Comparison of ENCODE assay signal across 36 cellular contexts in the genomic region with DNA sequence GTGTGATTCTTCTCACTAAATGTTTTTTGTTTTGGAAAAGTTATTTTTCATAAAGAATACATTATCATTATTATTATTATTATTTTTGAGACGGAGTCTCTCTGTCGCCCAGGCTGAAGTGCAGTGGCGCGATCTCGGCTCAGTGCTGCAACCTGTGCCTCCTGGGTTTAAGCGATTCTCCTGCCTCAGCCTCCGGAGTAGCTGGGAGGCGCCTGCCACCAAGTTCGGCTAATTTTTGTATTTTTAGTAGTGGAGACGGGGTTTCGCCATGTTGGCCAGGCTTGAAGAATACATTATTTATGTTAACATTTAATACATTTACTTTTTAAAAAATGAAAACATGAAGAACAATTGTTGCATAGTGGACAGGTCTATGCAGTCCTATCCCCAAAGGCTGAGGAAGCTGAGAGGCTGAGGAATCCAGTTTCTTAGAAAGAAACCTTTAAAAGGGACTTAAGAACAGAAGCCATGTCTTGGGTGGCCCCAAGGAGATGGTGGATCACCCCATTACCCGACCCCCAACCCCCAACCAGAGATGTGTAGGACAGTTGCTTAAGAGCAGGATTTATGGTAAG. TPM values are rescaled to one million over a fixed set of nuclear protein-coding genes. Genes with fewer than 3 reads are reported as not detected.
DNase-seq lines count a peak whose midpoint lies in the region; ATAC-seq, FAIRE-seq and TF ChIP-seq lines count a peak whose summit lies in the region.
"Had no signal": no experiment of that assay in that cellular context is flagged by ENCODE, and none has a peak within 500 bp of the region (broad histone marks: within the 10 kb centered on the region; RNA-seq: fewer than 3 reads in every experiment).

No MANE protein-coding gene starts in this region.

- DNase-seq in HepG2 (ENCODE audit: low spot score) (no peak), right lobe of liver (no peak), OCI-LY7 (ENCODE audit: low spot score) (no peak), mesenchymal stem cell (no peak), Peyer's patch (no peak)
- DNase-seq: activated CD4-positive, alpha-beta T cell treated with anti-CD3 and anti-CD28 coated beads, Interleukin-2, amount 50 U/mL, for 48 hours; activated CD4-positive, CD25-positive, alpha-beta regulatory T cell; activated T-cell treated with anti-CD3 and anti-CD28 coated beads, Interleukin-2, amount 50 U/mL, for 48 hours; adrenal gland; AML-193; CD8-positive, alpha-beta T cell; cerebellar nuclear complex; dermis blood vessel endothelial cell; esophagus squamous epithelium; hippocampal formation; KG1; lower lobe of right lung; NCI-H1417 treated with DMSO at 0.1 percent for 48 hours; NCI-H2081 treated with DMSO at 0.1 percent for 48 hours; NCI-H226; NCI-H69; SK-N-SH; stimulated activated CD4-positive, alpha-beta T cell treated with anti-CD3 and anti-CD28 coated beads, Interleukin-12 subunit alpha, Interleukin-12 subunit beta, amount 100 ng/mL, for 4 hours; stimulated activated CD4-positive, alpha-beta T cell treated with anti-CD3 and anti-CD28 coated beads, Interleukin-4, amount 100 ng/mL, for 1 hour; transverse colon had no signal

- no peaks in the 10 kb centered on the region for H3K9me2 ChIP-seq in OCI-LY7 (ENCODE audit: insufficient read depth, low read length)
- H3K9me2 ChIP-seq: SK-N-SH had no signal

- H2BK5ac ChIP-seq in mesenchymal stem cell (ENCODE audit: low read depth, low read length, poor library complexity, severe bottlenecking): no peak overlapping the region

- no peak overlapping the region for H3K14ac ChIP-seq in mesenchymal stem cell (ENCODE audit: low read length in 2 of 2)

- H2BK12ac ChIP-seq in mesenchymal stem cell (ENCODE audit: low read length in 2 of 2): no peak overlapping the region

- 96% methylated on average over 12 of the region's 12 CpGs for WGBS in HepG2 (ENCODE audit: low lambda C conversion rate)
- WGBS in right lobe of liver (ENCODE audit: insufficient coverage, low coverage, low lambda C conversion rate, missing lambda C conversion rate): 92% methylated on average over 12 of the region's 12 CpGs
- 92% methylated on average over 6 of the region's 12 CpGs for WGBS in mesenchymal stem cell

- BruUV-seq in HepG2 (replicated peaks; lab: Mats Ljungman, UMichigan) (no TSS peak), OCI-LY7 (replicated peaks; lab: Mats Ljungman, UMichigan) (TSS peak; percentile 40)

- no peak overlapping the region for H3K23ac ChIP-seq in mesenchymal stem cell (ENCODE audit: low read length in 2 of 2)

- no peak overlapping the region for H3K9ac ChIP-seq in HepG2 (ENCODE audit: insufficient read depth, low read depth, low read length)
- peak overlapping the region; percentile 91 for H3K9ac ChIP-seq in mesenchymal stem cell (ENCODE audit: low read length)
- peak overlapping the region in 2 of 3 donors; percentile 34 to 89 for H3K9ac ChIP-seq in skeletal muscle tissue (ENCODE audit: low read depth in 1 of 3, low read length in 3 of 3)
- H3K9ac ChIP-seq: SK-N-SH had no signal

- ATAC-seq in HepG2 (no peak), right lobe of liver (no peak), GM18505 (IDR thresholded peaks at IDR 0.05; ENCODE audit: unreplicated experiment) (no peak), HG03159 (IDR thresholded peaks at IDR 0.05; ENCODE audit: unreplicated experiment) (no peak)
- ATAC-seq: CD8-positive, alpha-beta T cell; lower lobe of right lung; sciatic nerve had no signal

- TF ChIP-seq POLR2A in HepG2 (IDR thresholded peaks at IDR 0.05; ENCODE audit: insufficient read depth in 1 of 2, low read depth in 2 of 2, low read length in 2 of 2) (no peak), right lobe of liver (IDR thresholded peaks at IDR 0.05) (no peak), GM18505 (IDR thresholded peaks at IDR 0.05; ENCODE audit: borderline replicate concordance, extremely low read depth, insufficient read depth, insufficient read length) (no peak), Peyer's patch (IDR thresholded peaks at IDR 0.05) (no peak)

- TF ChIP-seq CTCF in HepG2 (CRISPR knock-in tag; IDR thresholded peaks at IDR 0.05) (no peak), right lobe of liver (IDR thresholded peaks at IDR 0.05) (no peak), OCI-LY7 (conservative IDR thresholded peaks at IDR 0.05; ENCODE audit: low read length) (no peak), Peyer's patch (IDR thresholded peaks at IDR 0.05) (no peak)

- intact Hi-C loops in HepG2 (cut with micrococcal nuclease; ENCODE audit: unreplicated experiment): loop anchor here (10.0 kb wide), 1 partner anchor 252 kb away; the partner anchor contains the start of gene FSD1L
- intact Hi-C loops in right lobe of liver (cut with DNase I): no loop called here
- intact Hi-C loops in OCI-LY7 (cut with micrococcal nuclease; ENCODE audit: unreplicated experiment): loop anchor here (5.0 to 10.0 kb wide), 2 partner anchors 139 to 952 kb away; partner anchors contain the start of genes FKTN and NIPSNAP3A

- no peak overlapping the region for H2BK15ac ChIP-seq in mesenchymal stem cell (ENCODE audit: low read depth, poor library complexity, severe bottlenecking)

- H4K20me1 ChIP-seq in HepG2 (ENCODE audit: insufficient read depth, low read length) (no peaks in the 10 kb centered on the region), OCI-LY7 (ENCODE audit: insufficient read depth, low read length) (peaks cover 18% of the 10 kb centered on the region; the same call in 1 of the 2 replicates)

- CTCF ChIA-PET in HepG2 (lab: Yijun Ruan, JAX; ENCODE audit: low intra/inter-chr PET ratio, low total read pairs) (no interaction called here), OCI-LY7 (lab: Charles Lee; ENCODE audit: unreplicated experiment) (no interaction called here)

- POLR2A ChIA-PET in HepG2 (lab: Yijun Ruan, JAX) (no interaction called here), OCI-LY7 (lab: Charles Lee) (interaction anchor here (0.7 to 1.0 kb wide), 2 partner anchors 22 to 62 kb away, joined by 3 read pairs; no protein-coding TSS in a partner anchor)

- peaks cover 36% of the 10 kb centered on the region for H3K79me2 ChIP-seq in HepG2 (ENCODE audit: insufficient read depth, low read length)
- peaks cover 27% of the 10 kb centered on the region for H3K79me2 ChIP-seq in OCI-LY7 (ENCODE audit: insufficient read depth, low read depth, low read length)

- in situ Hi-C loops in HepG2 (cut with HindIII; ENCODE audit: extremely low pct_ligation_motif_present, low pct_unique_long_range_greater_than_20kb): no loop called here

- no peaks in the 10 kb centered on the region for H3K9me3 ChIP-seq in HepG2 (ENCODE audit: low read length)
- no peaks in the 10 kb centered on the region for H3K9me3 ChIP-seq in right lobe of liver
- no peaks in the 10 kb centered on the region for H3K9me3 ChIP-seq in OCI-LY7 (ENCODE audit: low read length)
- H3K9me3 ChIP-seq in mesenchymal stem cell (ENCODE audit: control insufficient read depth, low read length): no peaks in the 10 kb centered on the region
- H3K9me3 ChIP-seq in skeletal muscle tissue (ENCODE audit: control insufficient read depth in 3 of 3, low read length in 3 of 3): no peaks in the 10 kb centered on the region
- no peaks in the 10 kb centered on the region for H3K9me3 ChIP-seq in Peyer's patch
- H3K9me3 ChIP-seq: adrenal gland, esophagus squamous epithelium, lower lobe of right lung, SK-N-SH, transverse colon had no signal

- no peak overlapping the region for H4K91ac ChIP-seq in mesenchymal stem cell (ENCODE audit: low read length)

- H3K18ac ChIP-seq in mesenchymal stem cell (ENCODE audit: low read depth in 1 of 2, low read length in 2 of 2): no peak overlapping the region

- no peak overlapping the region; a peak in 2 of 6 replicates for H3K4me3 ChIP-seq in HepG2 (replicated peaks in 1 of 3; ENCODE audit: insufficient read depth in 1 of 3, low read depth in 2 of 3, low read length in 3 of 3)
- no peak overlapping the region for H3K4me3 ChIP-seq in right lobe of liver
- no peak overlapping the region for H3K4me3 ChIP-seq in OCI-LY7 (ENCODE audit: low read depth, low read length, poor library complexity, severe bottlenecking)
- no peak overlapping the region for H3K4me3 ChIP-seq in mesenchymal stem cell (ENCODE audit: insufficient read depth in 1 of 2, low read depth in 1 of 2, low read length in 2 of 2)
- H3K4me3 ChIP-seq in skeletal muscle tissue (ENCODE audit: low read length in 3 of 3): peak overlapping the region; percentile 63 to 96 (median 84)
- no peak overlapping the region for H3K4me3 ChIP-seq in Peyer's patch

- H3K27ac ChIP-seq in HepG2 (ENCODE audit: extremely low read length, insufficient read depth, low read length) (no peak overlapping the region), right lobe of liver (no peak overlapping the region), OCI-LY7 (ENCODE audit: low read depth, low read length, poor library complexity, severe bottlenecking) (no peak overlapping the region), mesenchymal stem cell (ENCODE audit: low read length, poor library complexity, severe bottlenecking) (no peak overlapping the region), skeletal muscle tissue (ENCODE audit: low read depth, low read length) (peak overlapping the region; percentile 92), Peyer's patch (no peak overlapping the region)
- H3K27ac ChIP-seq: esophagus squamous epithelium, lower lobe of right lung had no signal

- H3K79me1 ChIP-seq in mesenchymal stem cell (replicated peaks; ENCODE audit: low read length, poor library complexity, severe bottlenecking): peaks cover 8% of the 10 kb centered on the region

- no peak overlapping the region for H4K8ac ChIP-seq in mesenchymal stem cell (ENCODE audit: low read length)

- no peak overlapping the region for H2AK5ac ChIP-seq in mesenchymal stem cell (ENCODE audit: low read length, severe bottlenecking)

- H3K36me3 ChIP-seq in HepG2 (replicated peaks in 1 of 2; ENCODE audit: control insufficient read depth in 1 of 2, insufficient read depth in 2 of 2, low read length in 2 of 2) (no peaks in the 10 kb centered on the region), right lobe of liver (no peaks in the 10 kb centered on the region), OCI-LY7 (ENCODE audit: insufficient read depth, low read length) (no peaks in the 10 kb centered on the region), mesenchymal stem cell (ENCODE audit: control insufficient read depth in 1 of 2, insufficient read depth in 2 of 2, low read depth in 1 of 2, low read length in 2 of 2) (no peaks in the 10 kb centered on the region), skeletal muscle tissue (ENCODE audit: control insufficient read depth in 3 of 3, insufficient read depth in 3 of 3, low read length in 3 of 3) (no peaks in the 10 kb centered on the region), Peyer's patch (no peaks in the 10 kb centered on the region)
- H3K36me3 ChIP-seq: adrenal gland, esophagus squamous epithelium, lower lobe of right lung, transverse colon had no signal

- H3K4me1 ChIP-seq in HepG2 (ENCODE audit: insufficient read depth, low read length) (peaks cover 39% of the 10 kb centered on the region), right lobe of liver (peaks cover 0 to 6% (median 3%) of the 10 kb centered on the region in 4 donors), OCI-LY7 (ENCODE audit: insufficient read depth, low read length, poor library complexity, severe bottlenecking) (peaks cover 24% of the 10 kb centered on the region), mesenchymal stem cell (ENCODE audit: control insufficient read depth, insufficient read depth, low read depth, low read length) (peaks cover 2% of the 10 kb centered on the region), skeletal muscle tissue (ENCODE audit: control insufficient read depth in 3 of 3, insufficient read depth in 3 of 3, low read length in 3 of 3) (peaks cover 8 to 27% (median 9%) of the 10 kb centered on the region in 3 donors), Peyer's patch (peaks cover 0 to 10% (median 5%) of the 10 kb centered on the region in 4 donors)

- no peak overlapping the region for H2AFZ ChIP-seq in HepG2 (ENCODE audit: low read length)
- no peak overlapping the region for H2AFZ ChIP-seq in OCI-LY7 (ENCODE audit: low read length)
- no peak overlapping the region for H2AFZ ChIP-seq in mesenchymal stem cell (ENCODE audit: low read depth, low read length)

- H3K27me3 ChIP-seq in HepG2 (ENCODE audit: control insufficient read depth in 1 of 2, insufficient read depth in 2 of 2, low read length in 2 of 2) (no peaks in the 10 kb centered on the region; a peak in 1 of 5 replicates), right lobe of liver (no peaks in the 10 kb centered on the region), mesenchymal stem cell (ENCODE audit: control insufficient read depth in 1 of 2, insufficient read depth in 1 of 2, low read length in 2 of 2) (peaks cover 10 to 20% of the 10 kb centered on the region in 2 experiments), skeletal muscle tissue (ENCODE audit: control insufficient read depth in 3 of 3, insufficient read depth in 3 of 3, low read length in 3 of 3) (peaks cover 0 to 8% (median 0%) of the 10 kb centered on the region in 3 donors), Peyer's patch (no peaks in the 10 kb centered on the region)
- H3K27me3 ChIP-seq: adrenal gland had no signal

- TF ChIP-seq EP300 in HepG2 (IDR thresholded peaks at IDR 0.05; ENCODE audit: low read depth in 2 of 2, low read length in 2 of 2): no peak
- TF ChIP-seq EP300 in HepG2 (CRISPR knock-in tag; IDR thresholded peaks at IDR 0.05; ENCODE audit: borderline replicate concordance): no peak

- H3K4ac ChIP-seq in mesenchymal stem cell (ENCODE audit: low read depth in 1 of 2, low read length in 2 of 2): no peak overlapping the region

- FAIRE-seq in HepG2 (lab: Jason Lieb, UNC): no peak
- FAIRE-seq: endometrium, frontal cortex, GM12892, TTC549 had no signal

- no peak overlapping the region for H2BK120ac ChIP-seq in mesenchymal stem cell (ENCODE audit: low read depth, low read length)

- H3K4me2 ChIP-seq in HepG2 (ENCODE audit: low read depth, low read length): peak overlapping the region; percentile 92; the same call in 1 of the 2 replicates
- no peak overlapping the region for H3K4me2 ChIP-seq in OCI-LY7 (ENCODE audit: low read length)
- no peak overlapping the region for H3K4me2 ChIP-seq in mesenchymal stem cell (ENCODE audit: low read length, poor library complexity, severe bottlenecking)

- no peak for TF ChIP-seq RAD21 in HepG2 (CRISPR knock-in tag; IDR thresholded peaks at IDR 0.05)

RNA-seq across cellular contexts. Expression of gene TMEM38B, which starts 2.0 kb away (rescaled TPM):
- 26.0 and 32.4 TPM in 2 replicates for total RNA-seq in HepG2 (2016; rRNA removed; fragmentation: Illumina TruSeq; extraction: Trizol)
- 13.2 and 15.1 TPM in 2 replicates for total RNA-seq in HepG2 (2016; cell fraction: cytosol; rRNA removed; fragmentation: Illumina TruSeq; extraction: Trizol; ENCODE audit: low read depth)
- 21.7 and 29.4 TPM in 2 replicates for total RNA-seq in HepG2 (2016; cell fraction: insoluble cytoplasmic fraction; rRNA removed; fragmentation: Illumina TruSeq; extraction: Trizol)
- total RNA-seq in HepG2 (2016; cell fraction: membrane; rRNA removed; fragmentation: Illumina TruSeq; extraction: Trizol): 16.9 and 17.8 TPM in 2 replicates
- total RNA-seq in HepG2 (2016; cell fraction: nucleus; rRNA removed; fragmentation: Illumina TruSeq; extraction: Trizol): 23.7 and 24.3 TPM in 2 replicates
- 12.4 and 13.4 TPM in 2 replicates for polyA plus RNA-seq in HepG2 (2011; rRNA removed)
- polyA plus RNA-seq in HepG2 (2011; cell fraction: cytosol; rRNA removed): 9.6 and 15.4 TPM in 2 replicates
- 3.9 and 6.1 TPM in 2 replicates for polyA plus RNA-seq in HepG2 (2011; cell fraction: nucleus; rRNA removed)
- 14.8 and 19.3 TPM in 2 replicates for polyA plus RNA-seq in HepG2 (2012)
- 3.8 and 5.9 TPM in 2 replicates for polyA plus RNA-seq in HepG2 (2016; cell fraction: cytosol; fragmentation: Illumina TruSeq; extraction: Trizol; ENCODE audit: low read depth)
- polyA plus RNA-seq in HepG2 (2016; cell fraction: insoluble cytoplasmic fraction; fragmentation: Illumina TruSeq; extraction: Trizol; ENCODE audit: low read depth): 15.6 and 16.4 TPM in 2 replicates
- 8.4 and 9.8 TPM in 2 replicates for polyA plus RNA-seq in HepG2 (2016; cell fraction: membrane; fragmentation: Illumina TruSeq; extraction: Trizol; ENCODE audit: low read depth)
- 26.7 and 29.8 TPM in 2 replicates for polyA plus RNA-seq in HepG2 (2016; cell fraction: nucleus; fragmentation: Illumina TruSeq; extraction: Trizol; ENCODE audit: insufficient read depth, low read depth)
- 13.5 and 22.6 TPM in 2 replicates for polyA minus RNA-seq in HepG2 (2011; rRNA and poly(A)+ RNA removed; ENCODE audit: low replicate concordance)
- polyA minus RNA-seq in HepG2 (2011; cell fraction: cytosol; rRNA and poly(A)+ RNA removed): 14.0 and 21.4 TPM in 2 replicates
- 11.3 and 15.5 TPM in 2 replicates for polyA minus RNA-seq in HepG2 (2011; cell fraction: nucleus; rRNA and poly(A)+ RNA removed)
- 10 to 100 TPM in 5 of 6 experiments, 1 to 10 TPM in 1; 9.5 to 16.9 (median 11.9) TPM for total RNA-seq in right lobe of liver
- 11.9 and 15.9 TPM in 2 replicates for total RNA-seq in OCI-LY7 (2014; rRNA removed; shearing (Covaris generic))
- 22.5 and 23.1 TPM in 2 replicates for total RNA-seq in OCI-LY7 (2022)
- polyA plus RNA-seq in mesenchymal stem cell (2013, experiment 1 of 2): 12.8 TPM
- polyA plus RNA-seq in mesenchymal stem cell (2013, experiment 2 of 2): 15.2 TPM
- 144 TPM for total RNA-seq in skeletal muscle tissue
- 10 to 100 TPM in 3 of 4 donors, 1 to 10 TPM in 1; 9.9 to 18.0 (median 12.5) TPM for total RNA-seq in Peyer's patch

RNA-seq across cellular contexts. Expression of gene TAL2, which starts 34.0 kb away (rescaled TPM):
- not detected in 2 replicates for total RNA-seq in HepG2 (2016; rRNA removed; fragmentation: Illumina TruSeq; extraction: Trizol)
- not detected in 2 replicates for total RNA-seq in HepG2 (2016; cell fraction: cytosol; rRNA removed; fragmentation: Illumina TruSeq; extraction: Trizol; ENCODE audit: low read depth)
- total RNA-seq in HepG2 (2016; cell fraction: insoluble cytoplasmic fraction; rRNA removed; fragmentation: Illumina TruSeq; extraction: Trizol): not detected in 2 replicates
- total RNA-seq in HepG2 (2016; cell fraction: membrane; rRNA removed; fragmentation: Illumina TruSeq; extraction: Trizol): not detected in 2 replicates
- not detected in 2 replicates for total RNA-seq in HepG2 (2016; cell fraction: nucleus; rRNA removed; fragmentation: Illumina TruSeq; extraction: Trizol)
- 0.22 TPM in 1 of 2 replicates, not detected in the other for polyA plus RNA-seq in HepG2 (2011; rRNA removed)
- not detected in 2 replicates for polyA plus RNA-seq in HepG2 (2011; cell fraction: cytosol; rRNA removed)
- polyA plus RNA-seq in HepG2 (2011; cell fraction: nucleus; rRNA removed): 0.26 TPM in 1 of 2 replicates, not detected in the other
- polyA plus RNA-seq in HepG2 (2012): not detected in 2 replicates
- polyA plus RNA-seq in HepG2 (2016; cell fraction: cytosol; fragmentation: Illumina TruSeq; extraction: Trizol; ENCODE audit: low read depth): not detected in 2 replicates
- polyA plus RNA-seq in HepG2 (2016; cell fraction: insoluble cytoplasmic fraction; fragmentation: Illumina TruSeq; extraction: Trizol; ENCODE audit: low read depth): not detected in 2 replicates
- polyA plus RNA-seq in HepG2 (2016; cell fraction: membrane; fragmentation: Illumina TruSeq; extraction: Trizol; ENCODE audit: low read depth): not detected in 2 replicates
- polyA plus RNA-seq in HepG2 (2016; cell fraction: nucleus; fragmentation: Illumina TruSeq; extraction: Trizol; ENCODE audit: insufficient read depth, low read depth): not detected in 2 replicates
- not detected in 2 replicates for polyA minus RNA-seq in HepG2 (2011; rRNA and poly(A)+ RNA removed; ENCODE audit: low replicate concordance)
- not detected in 2 replicates for polyA minus RNA-seq in HepG2 (2011; cell fraction: cytosol; rRNA and poly(A)+ RNA removed)
- not detected in 2 replicates for polyA minus RNA-seq in HepG2 (2011; cell fraction: nucleus; rRNA and poly(A)+ RNA removed)
- total RNA-seq in right lobe of liver: under 1 TPM in 2 of 6 experiments, not detected in 4; 0.49 to 0.56 TPM
- not detected in 2 replicates for total RNA-seq in OCI-LY7 (2014; rRNA removed; shearing (Covaris generic))
- total RNA-seq in OCI-LY7 (2022): not detected in 2 replicates
- polyA plus RNA-seq in mesenchymal stem cell (2013, experiment 1 of 2): 0.15 TPM
- 0.07 TPM for polyA plus RNA-seq in mesenchymal stem cell (2013, experiment 2 of 2)
- total RNA-seq in skeletal muscle tissue: 12.0 TPM
- not detected for total RNA-seq in Peyer's patch
- total RNA-seq: A673; adrenal gland; CD8-positive, alpha-beta T cell; dermis blood vessel endothelial cell; esophagus squamous epithelium; lower lobe of right lung; mononuclear cell; posterior vena cava; sciatic nerve; transverse colon had no signal

Comparison
In these comparisons a context has a peak if more than half of its experiments do, and no peak if none do; other contexts are left out.
1. intact Hi-C loops: an anchor here in HepG2 (10.0 kb wide) and OCI-LY7 (5.0 to 10.0 kb wide); none called in right lobe of liver.
2. H3K4me3 ChIP-seq: peak in skeletal muscle tissue (3 of 3); none in HepG2 (0 of 3), right lobe of liver (0 of 3), OCI-LY7 (single experiment), mesenchymal stem cell (0 of 2) and Peyer's patch (0 of 4).